ENCODE assay signal across 11 cellular contexts in the genomic region with DNA sequence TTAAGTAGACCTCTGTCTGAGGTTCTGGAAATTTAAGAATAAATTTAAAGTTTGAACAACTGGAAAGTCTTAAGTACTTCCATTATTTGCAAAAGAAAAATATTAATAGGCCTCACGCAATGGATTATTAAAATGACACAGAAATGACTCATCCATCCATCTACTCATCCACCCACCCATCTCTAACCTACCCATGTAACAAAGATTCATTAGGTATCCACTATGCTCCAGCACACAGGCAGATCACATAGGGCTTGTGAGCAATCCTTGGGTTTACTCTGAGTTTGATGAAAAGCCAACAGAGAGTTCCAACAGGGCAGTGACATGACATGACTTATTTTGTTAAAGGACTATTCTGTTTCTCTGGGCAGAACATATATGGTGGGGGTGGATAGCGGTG.
DNase-seq lines count a peak whose midpoint lies in the region; ATAC-seq lines count a peak whose summit lies in the region.
"Had no signal": no experiment of that assay in that cellular context is flagged by ENCODE, and none has a peak within 500 bp of the region (broad histone marks: within the 10 kb centered on the region; RNA-seq: fewer than 3 reads in every experiment).

No MANE protein-coding gene starts in this region.

- H3K9me3 ChIP-seq in MG63 = no peaks in the 10 kb centered on the region
- H3K9me3 ChIP-seq: stomach had no signal

- peaks cover 52% of the 10 kb centered on the region for H3K36me3 Mint-ChIP-seq in effector memory CD8-positive, alpha-beta T cell (ENCODE audit: insufficient read depth)

- no peak for ATAC-seq in effector memory CD8-positive, alpha-beta T cell (replicated peaks)
- ATAC-seq in GM18519 (IDR thresholded peaks at IDR 0.05; ENCODE audit: low FRiP score, unreplicated experiment) (no peak), GM18867 (IDR thresholded peaks at IDR 0.05; ENCODE audit: unreplicated experiment) (no peak), HG03175 (IDR thresholded peaks at IDR 0.05; ENCODE audit: unreplicated experiment) (no peak)
- ATAC-seq: right cardiac atrium had no signal

- peak overlapping the region; percentile 1 to 68 for H3K27ac Mint-ChIP-seq in effector memory CD8-positive, alpha-beta T cell

- no peaks in the 10 kb centered on the region for H3K27me3 ChIP-seq in MG63
- H3K27me3 ChIP-seq: stomach had no signal

- H3K4me1 Mint-ChIP-seq in effector memory CD8-positive, alpha-beta T cell (ENCODE audit: low read depth in 2 of 2) = peaks cover 11 to 15% of the 10 kb centered on the region in 2 donors

- no peaks in the 10 kb centered on the region for H3K27me3 Mint-ChIP-seq in effector memory CD8-positive, alpha-beta T cell

- no peaks in the 10 kb centered on the region for H3K9me3 Mint-ChIP-seq in effector memory CD8-positive, alpha-beta T cell

- H3K36me3 ChIP-seq in MG63 = peaks cover 54% of the 10 kb centered on the region

- H3K4me3 Mint-ChIP-seq in effector memory CD8-positive, alpha-beta T cell = no peak overlapping the region

- no peak overlapping the region for H3K4me3 ChIP-seq in MG63
- H3K4me3 ChIP-seq: stomach had no signal

- DNase-seq in COLO829 (ENCODE audit: low spot score) = peak; percentile 88
- DNase-seq in MG63 = peak; percentile 21
- no peak for DNase-seq in effector memory CD8-positive, alpha-beta T cell
- DNase-seq in myocyte (ENCODE audit: low read depth) = peak; percentile 33
- no peak for DNase-seq in NCI-H526 (lab: John Stamatoyannopoulos, UW)
- DNase-seq: GDM1, right cardiac atrium, stomach had no signal

Comparison
In these comparisons a context has a peak if more than half of its experiments do, and no peak if none do; other contexts are left out.
1. DNase-seq: peak in COLO829 (single experiment), MG63 (single experiment) and myocyte (single experiment); none in effector memory CD8-positive, alpha-beta T cell (0 of 3) and NCI-H526 (0 of 2).